38 cellular contexts compared by ENCODE assay signal in genomic region chr6:162005375-162005774, GRCh38.
"Had no signal": no experiment of that assay in that cellular context is flagged by ENCODE, and none has a peak within 500 bp of the region (broad histone marks: within the 10 kb centered on the region; RNA-seq: fewer than 3 reads in every experiment).

No MANE protein-coding gene starts in this region.

- H3K36me3 Mint-ChIP-seq: activated naive CD4-positive, alpha-beta T cell treated with anti-CD3 and anti-CD28 coated beads, Interleukin-2, amount 10 ng/mL, durations not matched to agents 7 days and 5 days; activated naive CD4-positive, alpha-beta T cell treated with anti-CD3 and anti-CD28 coated beads, Interleukin-2, amount 50 U/mL, for 24 hours; activated naive CD4-positive, alpha-beta T cell treated with anti-CD3 and anti-CD28 coated beads, Interleukin-2, amount 50 U/mL, for 72 hours; activated naive CD8-positive, alpha-beta T cell treated with anti-CD3 and anti-CD28 coated beads for 36 hours; activated naive CD8-positive, alpha-beta T cell treated with anti-CD3 and anti-CD28 coated beads, Interleukin-2, amount 10 ng/mL, durations not matched to agents 7 days and 5 days; brain had no signal

- H3K27me3 ChIP-seq: adrenal gland, ascending aorta, body of pancreas, brain microvascular endothelial cell, breast epithelium, cardiac muscle cell had no signal

- H3K27ac Mint-ChIP-seq: activated naive CD4-positive, alpha-beta T cell treated with anti-CD3 and anti-CD28 coated beads for 36 hours; activated naive CD4-positive, alpha-beta T cell treated with anti-CD3 and anti-CD28 coated beads, Interleukin-2, amount 10 ng/mL, durations not matched to agents 7 days and 5 days; activated naive CD4-positive, alpha-beta T cell treated with anti-CD3 and anti-CD28 coated beads, Interleukin-2, amount 50 U/mL, for 24 hours; activated naive CD4-positive, alpha-beta T cell treated with anti-CD3 and anti-CD28 coated beads, Interleukin-2, amount 50 U/mL, for 72 hours; activated naive CD8-positive, alpha-beta T cell; activated naive CD8-positive, alpha-beta T cell treated with anti-CD3 and anti-CD28 coated beads for 36 hours; activated naive CD8-positive, alpha-beta T cell treated with anti-CD3 and anti-CD28 coated beads, Interleukin-2, amount 10 ng/mL, durations not matched to agents 7 days and 5 days; activated naive CD8-positive, alpha-beta T cell treated with anti-CD3 and anti-CD28 coated beads, Interleukin-2, amount 50 U/mL, for 24 hours; activated T-cell treated with anti-CD3 and anti-CD28 coated beads, Interleukin-2, amount 50 U/mL, for 24 hours; activated T-cell treated with anti-CD3 and anti-CD28 coated beads, Interleukin-2, amount 50 U/mL, for 72 hours; activated T-helper 1 cell treated with anti-CD3 and anti-CD28 coated beads, Interleukin-12 subunit alpha, Interleukin-12 subunit beta, Interleukin-2, Interleukin-4 antibody, amounts not matched to agents 30 ng/mL and 10 ng/mL and 1 ng/mL, durations not matched to agents 14 hours and 24 hours and 36 hours; activated T-helper 17 cell treated with anti-CD3 and anti-CD28 coated beads, Interleukin-2, amount 50 U/mL, for 72 hours; activated T-helper 2 cell treated with anti-CD3 and anti-CD28 coated beads, Interferon-gamma antibody, Interleukin-2, Interleukin-4, amounts not matched to agents 10 μg/mL and 5 μg/mL and 100 μg/mL, durations not matched to agents 14 hours and 24 hours and 36 hours; brain had no signal

- H3K4me1 ChIP-seq: adrenal gland, ascending aorta, body of pancreas, breast epithelium had no signal

- H3K4me3 Mint-ChIP-seq: activated naive CD4-positive, alpha-beta T cell treated with anti-CD3 and anti-CD28 coated beads for 36 hours; activated naive CD4-positive, alpha-beta T cell treated with anti-CD3 and anti-CD28 coated beads, Interleukin-2, amount 10 ng/mL, durations not matched to agents 7 days and 5 days; activated naive CD4-positive, alpha-beta T cell treated with anti-CD3 and anti-CD28 coated beads, Interleukin-2, amount 50 U/mL, for 24 hours; activated naive CD8-positive, alpha-beta T cell; activated naive CD8-positive, alpha-beta T cell treated with anti-CD3 and anti-CD28 coated beads for 36 hours; activated naive CD8-positive, alpha-beta T cell treated with anti-CD3 and anti-CD28 coated beads, Interleukin-2, amount 10 ng/mL, durations not matched to agents 7 days and 5 days; activated naive CD8-positive, alpha-beta T cell treated with anti-CD3 and anti-CD28 coated beads, Interleukin-2, amount 50 U/mL, for 24 hours; activated T-cell treated with anti-CD3 and anti-CD28 coated beads, Interleukin-2, amount 50 U/mL, for 24 hours; activated T-cell treated with anti-CD3 and anti-CD28 coated beads, Interleukin-2, amount 50 U/mL, for 4 hours; activated T-cell treated with anti-CD3 and anti-CD28 coated beads, Interleukin-2, amount 50 U/mL, for 72 hours; activated T-helper 1 cell treated with anti-CD3 and anti-CD28 coated beads, Interleukin-12 subunit alpha, Interleukin-12 subunit beta, Interleukin-2, Interleukin-4 antibody, amounts not matched to agents 30 ng/mL and 10 ng/mL and 1 ng/mL, durations not matched to agents 14 hours and 24 hours and 36 hours; activated T-helper 17 cell treated with anti-CD3 and anti-CD28 coated beads, Interleukin-2, amount 50 U/mL, for 72 hours; brain; central memory CD8-positive, alpha-beta T cell had no signal

- H3K4me3 ChIP-seq: adrenal gland, ascending aorta, body of pancreas, breast epithelium, cardiac muscle cell had no signal

- DNase-seq: activated effector memory CD4-positive, alpha-beta T cell treated with anti-CD3 and anti-CD28 coated beads, Interleukin-2, amount 50 U/mL, for 16 hours; activated effector memory CD4-positive, alpha-beta T cell treated with Interleukin-2 at 50 U/mL for 16 hours; activated gamma-delta T cell; activated gamma-delta T cell treated with Interleukin-2 at 50 U/mL for 16 hours; activated naive CD4-positive, alpha-beta T cell; activated naive CD4-positive, alpha-beta T cell treated with anti-CD3 and anti-CD28 coated beads for 36 hours; activated naive CD4-positive, alpha-beta T cell treated with anti-CD3 and anti-CD28 coated beads, Interleukin-2, amount 10 ng/mL, durations not matched to agents 7 days and 5 days; activated naive CD4-positive, alpha-beta T cell treated with anti-CD3 and anti-CD28 coated beads, Interleukin-2, amount 50 U/mL, for 16 hours; activated naive CD4-positive, alpha-beta T cell treated with Interleukin-2 at 50 U/mL for 16 hours; activated naive CD8-positive, alpha-beta T cell treated with anti-CD3 and anti-CD28 coated beads for 36 hours; activated naive CD8-positive, alpha-beta T cell treated with anti-CD3 and anti-CD28 coated beads, Interleukin-2, amount 10 ng/mL, durations not matched to agents 7 days and 5 days; activated naive CD8-positive, alpha-beta T cell treated with anti-CD3 and anti-CD28 coated beads, Interleukin-2, amount 50 U/mL, for 24 hours; activated T-cell treated with anti-CD3 and anti-CD28 coated beads, Interleukin-2, amount 50 U/mL, for 1 hour; activated T-cell treated with anti-CD3 and anti-CD28 coated beads, Interleukin-2, amount 50 U/mL, for 24 hours; activated T-cell treated with anti-CD3 and anti-CD28 coated beads, Interleukin-2, amount 50 U/mL, for 4 hours; activated T-cell treated with anti-CD3 and anti-CD28 coated beads, Interleukin-2, amount 50 U/mL, for 48 hours; activated T-cell treated with anti-CD3 and anti-CD28 coated beads, Interleukin-2, amount 50 U/mL, for 72 hours; adrenal gland; amniotic stem cell; amygdala; anterior cingulate cortex; aorta; body of pancreas; brain microvascular endothelial cell; caudate nucleus; central memory CD4-positive, alpha-beta T cell; cerebellar nuclear complex had no signal

- H3K9me3 Mint-ChIP-seq: activated T-helper 1 cell treated with anti-CD3 and anti-CD28 coated beads, Interleukin-12 subunit alpha, Interleukin-12 subunit beta, Interleukin-2, Interleukin-4 antibody, amounts not matched to agents 30 ng/mL and 10 ng/mL and 1 ng/mL, durations not matched to agents 14 hours and 24 hours and 36 hours; activated T-helper 17 cell treated with anti-CD3 and anti-CD28 coated beads, Interleukin-2, amount 50 U/mL, for 72 hours had no signal

- ATAC-seq: activated naive CD4-positive, alpha-beta T cell treated with anti-CD3 and anti-CD28 coated beads, Interleukin-2, amount 50 U/mL, for 72 hours; activated naive CD8-positive, alpha-beta T cell treated with anti-CD3 and anti-CD28 coated beads, Interleukin-2, amount 50 U/mL, for 24 hours; activated T-cell treated with anti-CD3 and anti-CD28 coated beads, Interleukin-2, amount 50 U/mL, for 4 hours; activated T-cell treated with anti-CD3 and anti-CD28 coated beads, Interleukin-2, amount 50 U/mL, for 72 hours; activated T-helper 17 cell treated with anti-CD3 and anti-CD28 coated beads, Interleukin-2, amount 50 U/mL, for 72 hours; body of pancreas had no signal

- H3K9me3 ChIP-seq: adrenal gland, ascending aorta, body of pancreas, breast epithelium had no signal

- H3K27me3 Mint-ChIP-seq: activated naive CD4-positive, alpha-beta T cell treated with anti-CD3 and anti-CD28 coated beads, Interleukin-2, amount 10 ng/mL, durations not matched to agents 7 days and 5 days; activated naive CD4-positive, alpha-beta T cell treated with anti-CD3 and anti-CD28 coated beads, Interleukin-2, amount 50 U/mL, for 24 hours; activated naive CD8-positive, alpha-beta T cell; activated naive CD8-positive, alpha-beta T cell treated with anti-CD3 and anti-CD28 coated beads for 36 hours; activated naive CD8-positive, alpha-beta T cell treated with anti-CD3 and anti-CD28 coated beads, Interleukin-2, amount 50 U/mL, for 24 hours; activated T-cell treated with anti-CD3 and anti-CD28 coated beads, Interleukin-2, amount 50 U/mL, for 24 hours; activated T-helper 17 cell treated with anti-CD3 and anti-CD28 coated beads, Interleukin-2, amount 50 U/mL, for 72 hours; brain; central memory CD8-positive, alpha-beta T cell had no signal

- H3K4me1 Mint-ChIP-seq: activated naive CD4-positive, alpha-beta T cell treated with anti-CD3 and anti-CD28 coated beads, Interleukin-2, amount 10 ng/mL, durations not matched to agents 7 days and 5 days; activated naive CD4-positive, alpha-beta T cell treated with anti-CD3 and anti-CD28 coated beads, Interleukin-2, amount 50 U/mL, for 24 hours; activated naive CD8-positive, alpha-beta T cell treated with anti-CD3 and anti-CD28 coated beads for 36 hours; activated naive CD8-positive, alpha-beta T cell treated with anti-CD3 and anti-CD28 coated beads, Interleukin-2, amount 10 ng/mL, durations not matched to agents 7 days and 5 days; activated naive CD8-positive, alpha-beta T cell treated with anti-CD3 and anti-CD28 coated beads, Interleukin-2, amount 50 U/mL, for 24 hours; activated T-helper 17 cell treated with anti-CD3 and anti-CD28 coated beads, Interleukin-2, amount 50 U/mL, for 72 hours; central memory CD8-positive, alpha-beta T cell had no signal

- H3K27ac ChIP-seq: adrenal gland, ascending aorta, body of pancreas, brain microvascular endothelial cell, breast epithelium, cardiac muscle cell had no signal

- H3K36me3 ChIP-seq: adrenal gland, ascending aorta, brain microvascular endothelial cell, breast epithelium, cardiac muscle cell had no signal
